12 cellular contexts compared by ENCODE assay signal in genomic region chr15:59199775-59200465, GRCh38. TPM values are rescaled to one million over a fixed set of nuclear protein-coding genes. Genes with fewer than 3 reads are reported as not detected.
DNase-seq lines count a peak whose midpoint lies in the region; ATAC-seq and TF ChIP-seq lines count a peak whose summit lies in the region.
"Had no signal": no experiment of that assay in that cellular context is flagged by ENCODE, and none has a peak within 500 bp of the region (broad histone marks: within the 10 kb centered on the region; RNA-seq: fewer than 3 reads in every experiment).

No MANE protein-coding gene starts in this region.

- H3K4me1 Mint-ChIP-seq in WTC11 = no peaks in the 10 kb centered on the region
- no peaks in the 10 kb centered on the region for H3K4me1 Mint-ChIP-seq in type B pancreatic cell (ENCODE audit: unreplicated experiment)
- H3K4me1 Mint-ChIP-seq: IgD-negative memory B cell had no signal

- H3K27ac ChIP-seq in foreskin keratinocyte = peak overlapping the region; percentile 95
- peak overlapping the region in 1 of 4 donors; percentile 62 for H3K27ac ChIP-seq in sigmoid colon

- intact Hi-C loops in sigmoid colon (cut with DNase I) = no loop called here

- H3K4me1 ChIP-seq in foreskin keratinocyte (peaks cover 16% of the 10 kb centered on the region), sigmoid colon (peaks cover 0 to 33% (median 15%) of the 10 kb centered on the region in 4 donors)

- DNase-seq in HEK293T (ENCODE audit: extremely low spot score) (peak; percentile 8), WTC11 (ENCODE audit: low spot score) (no peak), foreskin keratinocyte (peak; percentile 49 to 78), type B pancreatic cell (ENCODE audit: extremely low spot score, unreplicated experiment) (no peak), sigmoid colon (no peak), NCI-H2029 treated with DMSO at 0.1 percent for 48 hours (lab: John Stamatoyannopoulos, UW) (no peak)
- DNase-seq in central memory CD4-positive, alpha-beta T cell = no peak
- DNase-seq: activated T-cell treated with anti-CD3 and anti-CD28 coated beads for 4 hours, NCI-H345, T-cell had no signal

- no peak for TF ChIP-seq CTCF in WTC11 (IDR thresholded peaks at IDR 0.05)
- no peak for TF ChIP-seq CTCF in foreskin keratinocyte (conservative IDR thresholded peaks at IDR 0.05)
- no peak for TF ChIP-seq CTCF in type B pancreatic cell (conservative IDR thresholded peaks at IDR 0.05)
- no peak for TF ChIP-seq CTCF in sigmoid colon (IDR thresholded peaks at IDR 0.05)

- H3K27me3 ChIP-seq in foreskin keratinocyte = no peaks in the 10 kb centered on the region
- H3K27me3 ChIP-seq in sigmoid colon = no peaks in the 10 kb centered on the region

- no peaks in the 10 kb centered on the region for H3K9me3 Mint-ChIP-seq in WTC11
- no peaks in the 10 kb centered on the region for H3K9me3 Mint-ChIP-seq in type B pancreatic cell
- H3K9me3 Mint-ChIP-seq: IgD-negative memory B cell, T-cell had no signal

- peak in 1 of 4 donors; percentile 29 for TF ChIP-seq EP300 in sigmoid colon (IDR thresholded peaks at IDR 0.05)

- H3K9me3 ChIP-seq in sigmoid colon = no peaks in the 10 kb centered on the region

- H3K27ac Mint-ChIP-seq in WTC11 = peak overlapping the region; percentile 6; the same call in 1 of the 2 replicates
- H3K27ac Mint-ChIP-seq in type B pancreatic cell = peak overlapping the region; percentile 20
- H3K27ac Mint-ChIP-seq: IgD-negative memory B cell, progenitor cell of endocrine pancreas, T-cell had no signal

- CTCF ChIA-PET in HEK293T (lab: Yijun Ruan, JAX) (interaction anchor here (0.6 to 0.8 kb wide), 2 partner anchors 184 to 976 kb away, joined by 3 read pairs; no protein-coding TSS in a partner anchor), WTC11 (lab: Charles Lee) (no interaction called here)

- H3K4me3 Mint-ChIP-seq in WTC11 (no peak overlapping the region), type B pancreatic cell (no peak overlapping the region)
- H3K4me3 Mint-ChIP-seq: IgD-negative memory B cell, T-cell had no signal

- H3K36me3 ChIP-seq in sigmoid colon = peaks cover 8 to 31% (median 15%) of the 10 kb centered on the region in 4 donors

- 80 to 86% methylated on average over 9 of the region's 9 CpGs for WGBS in sigmoid colon, 2 donors

- H3K27me3 Mint-ChIP-seq in WTC11 (ENCODE audit: low read depth) (no peaks in the 10 kb centered on the region), type B pancreatic cell (no peaks in the 10 kb centered on the region)
- H3K27me3 Mint-ChIP-seq: IgD-negative memory B cell, progenitor cell of endocrine pancreas, T-cell had no signal

- ATAC-seq in WTC11 (no peak), foreskin keratinocyte (peak; percentile 88)
- ATAC-seq: T-cell had no signal

- H3K4me3 ChIP-seq in sigmoid colon = no peak overlapping the region

- TF ChIP-seq POLR2A in sigmoid colon (IDR thresholded peaks at IDR 0.05) = no peak

- POLR2A ChIA-PET in HEK293T (lab: Yijun Ruan, JAX) (no interaction called here), WTC11 (lab: Charles Lee) (interaction anchor here (1.0 kb wide), 1 partner anchor 8 kb away, joined by 7 read pairs; no protein-coding TSS in a partner anchor)

- peaks cover 22% of the 10 kb centered on the region for H3K36me3 Mint-ChIP-seq in WTC11
- H3K36me3 Mint-ChIP-seq in type B pancreatic cell = peaks cover 16% of the 10 kb centered on the region
- H3K36me3 Mint-ChIP-seq: T-cell had no signal

TF ChIP-seq in HEK293T, 16 proteins besides CTCF, POLR2A, EP300 and RAD21:
- TF ChIP-seq HDGF (IDR thresholded peaks at IDR 0.05; ENCODE audit: borderline replicate concordance) = no peak
- TF ChIP-seq LEF1 (IDR thresholded peaks at IDR 0.05; ENCODE audit: borderline replicate concordance) = no peak
- no peak for TF ChIP-seq ZNF384 (IDR thresholded peaks at IDR 0.05)
- TF ChIP-seq SUZ12 (IDR thresholded peaks at IDR 0.05) = no peak
- TF ChIP-seq BHLHE40 (IDR thresholded peaks at IDR 0.05; ENCODE audit: borderline replicate concordance) = no peak
- no peak for TF ChIP-seq CTBP1 (IDR thresholded peaks at IDR 0.05; ENCODE audit: borderline replicate concordance)

TF ChIP-seq in WTC11, 78 proteins besides CTCF, POLR2A, EP300 and RAD21 (continues in another document):
- TF ChIP-seq ZNF532 (CRISPR knock-in tag; IDR thresholded peaks at IDR 0.05; ENCODE audit: borderline replicate concordance) (no peak), FOXP1 (CRISPR knock-in tag; IDR thresholded peaks at IDR 0.05; ENCODE audit: borderline replicate concordance) (no peak), TCF7 (CRISPR knock-in tag; IDR thresholded peaks at IDR 0.05; ENCODE audit: low read depth) (no peak), ZNF281 (CRISPR knock-in tag; IDR thresholded peaks at IDR 0.05) (no peak), ZNF232 (CRISPR knock-in tag; IDR thresholded peaks at IDR 0.05) (no peak), KAT7 (CRISPR knock-in tag; IDR thresholded peaks at IDR 0.05; ENCODE audit: borderline replicate concordance) (no peak), ETV6 (CRISPR knock-in tag; IDR thresholded peaks at IDR 0.05) (no peak), E2F4 (CRISPR knock-in tag; IDR thresholded peaks at IDR 0.05; ENCODE audit: borderline replicate concordance, low read depth) (no peak)

RNA-seq across cellular contexts. Expression of gene LDHAL6B, which starts 6.7 kb away (rescaled TPM):
- not detected in 3 replicates for total RNA-seq in WTC11 (2021)
- not detected in 2 replicates for total RNA-seq in foreskin keratinocyte
- polyA plus RNA-seq in foreskin keratinocyte = not detected in 2 replicates
- total RNA-seq in type B pancreatic cell (ENCODE audit: low replicate concordance) = not detected in 2 replicates
- not detected for total RNA-seq in sigmoid colon
- polyA plus RNA-seq in sigmoid colon = not detected
- total RNA-seq: progenitor cell of endocrine pancreas, T-cell had no signal
- polyA plus RNA-seq: IgD-negative memory B cell had no signal

Comparison
In these comparisons a context has a peak if more than half of its experiments do, and no peak if none do; other contexts are left out.
1. DNase-seq: peak in HEK293T (single experiment) and foreskin keratinocyte (2 of 2); none in WTC11 (single experiment), type B pancreatic cell (single experiment), sigmoid colon (single experiment), central memory CD4-positive, alpha-beta T cell (single experiment) and NCI-H2029 treated with DMSO at 0.1 percent for 48 hours (single experiment).